In the genomic region with DNA sequence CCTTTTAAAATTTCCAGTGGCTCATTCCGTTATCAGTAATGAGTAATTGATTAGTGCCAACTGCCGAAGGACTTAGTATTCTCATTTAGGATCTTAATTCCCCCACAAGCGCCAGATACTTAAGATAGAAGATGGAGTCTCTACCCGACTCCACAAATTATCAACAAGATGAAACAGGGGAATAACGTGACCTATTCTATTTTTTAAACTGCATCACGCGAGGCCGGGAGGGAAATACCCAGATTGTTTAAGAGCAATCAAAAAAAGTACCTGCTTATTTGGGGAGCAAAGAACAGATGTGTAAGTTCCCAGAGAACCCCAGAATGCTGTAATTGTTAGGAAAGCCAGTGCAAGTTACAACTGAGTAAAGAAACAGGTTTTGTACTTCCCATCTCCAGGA, we compare ENCODE assay signal across 8 cellular contexts. TPM values are rescaled to one million over a fixed set of nuclear protein-coding genes. Genes with fewer than 3 reads are reported as not detected.
DNase-seq lines count a peak whose midpoint lies in the region; ATAC-seq and TF ChIP-seq lines count a peak whose summit lies in the region.

No MANE protein-coding gene starts in this region.

- H3K9me2 ChIP-seq in OCI-LY7 (ENCODE audit: insufficient read depth, low read length): no peaks in the 10 kb centered on the region

- DNase-seq in GM12865 (ENCODE audit: low read depth): peak; percentile 77
- no peak for DNase-seq in OCI-LY7 (ENCODE audit: low spot score)
- no peak for DNase-seq in endothelial cell (ENCODE audit: low spot score)
- no peak for DNase-seq in gastrocnemius medialis
- DNase-seq in superior temporal gyrus (ENCODE audit: extremely low spot score): no peak
- DNase-seq in SHP77 treated with DMSO at 0.1 percent for 48 hours (lab: John Stamatoyannopoulos, UW): no peak
- no peak for DNase-seq in retina

- H3K9me3 Mint-ChIP-seq in endothelial cell (ENCODE audit: unreplicated experiment): no peaks in the 10 kb centered on the region

- H3K36me3 ChIP-seq in OCI-LY7 (ENCODE audit: insufficient read depth, low read length) (0 out of 2 replicates have a peak, but pooled peaks cover 5% of the 10 kb centered on the region), gastrocnemius medialis (no peaks in the 10 kb centered on the region)

- H3K9me3 ChIP-seq in OCI-LY7 (ENCODE audit: low read length) (no peaks in the 10 kb centered on the region), gastrocnemius medialis (no peaks in the 10 kb centered on the region)

- no peak overlapping the region for H3K27ac Mint-ChIP-seq in endothelial cell (ENCODE audit: unreplicated experiment)

- H3K79me2 ChIP-seq in OCI-LY7 (ENCODE audit: insufficient read depth, low read depth, low read length): peaks cover 28% of the 10 kb centered on the region

- peaks cover 27% of the 10 kb centered on the region for H3K4me1 ChIP-seq in OCI-LY7 (ENCODE audit: insufficient read depth, low read length, poor library complexity, severe bottlenecking)
- H3K4me1 ChIP-seq in gastrocnemius medialis: peaks cover under 1 to 21% of the 10 kb centered on the region in 2 donors

- H3K4me3 ChIP-seq in GM12865 (ENCODE audit: low read depth, low read length) (peak overlapping the region; percentile 97), OCI-LY7 (ENCODE audit: low read depth, low read length, poor library complexity, severe bottlenecking) (peak overlapping the region; percentile 94), gastrocnemius medialis (peak overlapping the region; percentile 69 to 98 (median 84))

- H4K20me1 ChIP-seq in OCI-LY7 (ENCODE audit: insufficient read depth, low read length): no peaks in the 10 kb centered on the region

- CTCF ChIA-PET in OCI-LY7 (lab: Charles Lee; ENCODE audit: unreplicated experiment): interaction anchor here (1.5 to 2.1 kb wide), 6 partner anchors 30 to 149 kb away, joined by 5 to 68 read pairs (median 14); no protein-coding TSS in a partner anchor

- peak overlapping the region; percentile 89 for H3K4me2 ChIP-seq in OCI-LY7 (ENCODE audit: low read length)

- H3K27me3 ChIP-seq in gastrocnemius medialis: no peaks in the 10 kb centered on the region

- peaks cover 4% of the 10 kb centered on the region for H3K4me1 Mint-ChIP-seq in endothelial cell (ENCODE audit: unreplicated experiment)

- in situ Hi-C loops in gastrocnemius medialis (cut with MboI; ENCODE audit: low sequenced_read_pairs in 4 of 4): loop anchor here (5.0 to 10.0 kb wide), 3 partner anchors 146 to 151 kb away; no protein-coding TSS in a partner anchor

- TF ChIP-seq CTCF in GM12865 (IDR thresholded peaks at IDR 0.05; ENCODE audit: insufficient read depth, low read depth, low read length, missing control alignments): no peak
- 0 out of 2 replicates have a peak, but pooled peaks have one; percentile 8 for TF ChIP-seq CTCF in OCI-LY7 (conservative IDR thresholded peaks at IDR 0.05; ENCODE audit: low read length)
- no peak for TF ChIP-seq CTCF in endothelial cell (IDR thresholded peaks at IDR 0.05; ENCODE audit: unreplicated experiment)
- no peak for TF ChIP-seq CTCF in gastrocnemius medialis (IDR thresholded peaks at IDR 0.05 in 4 of 5, conservative IDR thresholded peaks at IDR 0.05 in 1 of 5)

- peak overlapping the region; percentile 89 for H2AFZ ChIP-seq in OCI-LY7 (ENCODE audit: low read length)

- intact Hi-C loops in OCI-LY7 (cut with micrococcal nuclease; ENCODE audit: unreplicated experiment): loop anchor here (1.0 to 10.0 kb wide), 5 partner anchors 41 to 509 kb away; a partner anchor contains a TSS
- intact Hi-C loops in gastrocnemius medialis (cut with DNase I; ENCODE audit: low total_unique reads): loop anchor here (1.0 to 2.0 kb wide), 3 partner anchors 29 to 185 kb away; a partner anchor contains a TSS

- peak overlapping the region; percentile 74 for H3K4me3 Mint-ChIP-seq in endothelial cell (ENCODE audit: unreplicated experiment)

- peak overlapping the region; percentile 86 for H3K27ac ChIP-seq in OCI-LY7 (ENCODE audit: low read depth, low read length, poor library complexity, severe bottlenecking)
- H3K27ac ChIP-seq in gastrocnemius medialis: peak overlapping the region; percentile 89 to 97 (median 93)

- H3K36me3 Mint-ChIP-seq in endothelial cell (ENCODE audit: low read depth, unreplicated experiment): peaks cover 3% of the 10 kb centered on the region

- POLR2A ChIA-PET in OCI-LY7 (lab: Charles Lee): interaction anchor here (1.3 to 9.6 kb wide), 3 partner anchors 26 to 148 kb away, joined by 3 to 156 read pairs (median 70); no protein-coding TSS in a partner anchor

- ATAC-seq in gastrocnemius medialis (no peak), GM19467 (IDR thresholded peaks at IDR 0.05; ENCODE audit: unreplicated experiment) (no peak)

- peaks cover 7% of the 10 kb centered on the region for H3K27me3 Mint-ChIP-seq in endothelial cell (ENCODE audit: unreplicated experiment)

- no peak for TF ChIP-seq POLR2A in gastrocnemius medialis (IDR thresholded peaks at IDR 0.05)

- TSS peak; percentile 65 for BruUV-seq in OCI-LY7 (replicated peaks; lab: Mats Ljungman, UMichigan)

RNA-seq across cellular contexts. Expression of a gene that starts 1.1 kb away (rescaled TPM):
- 12.0 and 13.8 TPM in 2 replicates for total RNA-seq in OCI-LY7 (2014; rRNA removed; shearing (Covaris generic))
- total RNA-seq in OCI-LY7 (2022) (16.6 and 17.1 TPM in 2 replicates), endothelial cell (ENCODE audit: unreplicated experiment) (0.33 TPM), gastrocnemius medialis (10 to 100 TPM in 1 of 4 donors, 1 to 10 TPM in 3; 2.9 to 46.9 (median 4.9) TPM)

RNA-seq across cellular contexts. Expression of a gene that starts 29.0 kb away (rescaled TPM):
- 7.3 and 8.4 TPM in 2 replicates for total RNA-seq in OCI-LY7 (2014; rRNA removed; shearing (Covaris generic))
- 5.8 and 7.9 TPM in 2 replicates for total RNA-seq in OCI-LY7 (2022)
- total RNA-seq in endothelial cell (ENCODE audit: unreplicated experiment): 3.7 TPM
- total RNA-seq in gastrocnemius medialis: 10 to 100 TPM in 1 of 4 donors, 1 to 10 TPM in 2, under 1 TPM in 1; 0.32 to 10.6 (median 6.0) TPM
